22 cellular contexts compared by ENCODE assay signal in genomic region chr6:25403150-25403549, GRCh38.
DNase-seq lines count a peak whose midpoint lies in the region; ATAC-seq, FAIRE-seq and TF ChIP-seq lines count a peak whose summit lies in the region.
"Had no signal": no experiment of that assay in that cellular context is flagged by ENCODE, and none has a peak within 500 bp of the region (broad histone marks: within the 10 kb centered on the region; RNA-seq: fewer than 3 reads in every experiment).

No MANE protein-coding gene starts in this region.

- no peaks in the 10 kb centered on the region for H4K20me1 ChIP-seq in OCI-LY1 (ENCODE audit: insufficient read depth, low read length)

- POLR2A ChIA-PET in activated B cell treated with CpG ODN at 0.5 μM for 24 hours (lab: Charles Lee) = no interaction called here

- peak; percentile 21 for FAIRE-seq in GM18507 (lab: Jason Lieb, UNC)

- H3K4me1 ChIP-seq in OCI-LY1 (ENCODE audit: insufficient read depth, low read length, severe bottlenecking) = peaks cover 98% of the 10 kb centered on the region
- H3K4me1 ChIP-seq: SJCRH30 had no signal

- H2AFZ ChIP-seq in OCI-LY1 (ENCODE audit: low read length) = no peak overlapping the region

- peak overlapping the region; percentile 3 for H3K27ac Mint-ChIP-seq in activated B cell treated with CpG ODN at 0.5 μM for 24 hours
- peak overlapping the region; percentile 2 for H3K27ac Mint-ChIP-seq in stimulated activated effector memory CD8-positive, alpha-beta T cell treated with anti-CD3 and anti-CD28 coated beads, Interleukin-12 subunit alpha, Interleukin-12 subunit beta, amount 100 ng/mL, for 72 hours

- intact Hi-C loops in activated B cell treated with CpG ODN at 0.5 μM for 24 hours (cut with micrococcal nuclease) = no loop called here

- H3K4me1 Mint-ChIP-seq in activated B cell treated with CpG ODN at 0.5 μM for 24 hours = peaks cover 21% of the 10 kb centered on the region
- no peaks in the 10 kb centered on the region for H3K4me1 Mint-ChIP-seq in stimulated activated effector memory CD8-positive, alpha-beta T cell treated with anti-CD3 and anti-CD28 coated beads, Interleukin-12 subunit alpha, Interleukin-12 subunit beta, amount 100 ng/mL, for 72 hours

- H3K27ac ChIP-seq in OCI-LY1 (ENCODE audit: low read depth, low read length, poor library complexity, severe bottlenecking) = peak overlapping the region; percentile 99
- H3K27ac ChIP-seq: BLaER1 treated with 17β-estradiol and CSF1 and Interleukin-3, amounts not matched to agents 10 nM and 100 nM; SJCRH30 had no signal

- ATAC-seq in activated B cell treated with CpG ODN at 0.5 μM for 24 hours (ENCODE audit: low read depth) (no peak), HG03280 (IDR thresholded peaks at IDR 0.05; ENCODE audit: unreplicated experiment) (no peak), HG03565 (IDR thresholded peaks at IDR 0.05; ENCODE audit: unreplicated experiment) (no peak)
- ATAC-seq in stimulated activated effector memory CD8-positive, alpha-beta T cell treated with anti-CD3 and anti-CD28 coated beads, Interleukin-12 subunit alpha, Interleukin-12 subunit beta, amount 100 ng/mL, for 72 hours = no peak

- peaks cover 8% of the 10 kb centered on the region for H3F3A ChIP-seq in OCI-LY1 (ENCODE audit: insufficient read depth, low read length)

- CTCF ChIA-PET in activated B cell treated with CpG ODN at 0.5 μM for 24 hours (lab: Charles Lee) = interaction anchor here (3.1 kb wide), 1 partner anchor 124 kb away, joined by 14 read pairs; the partner anchor contains the start of gene CARMIL1

- no peak for TF ChIP-seq CTCF in OCI-LY1 (IDR thresholded peaks at IDR 0.05; ENCODE audit: low read length)
- no peak for TF ChIP-seq CTCF in activated B cell treated with CpG ODN at 0.5 μM for 24 hours (IDR thresholded peaks at IDR 0.05)

- no peaks in the 10 kb centered on the region for H3K9me3 ChIP-seq in OCI-LY1 (ENCODE audit: low read length)
- H3K9me3 ChIP-seq: BLaER1 treated with 17β-estradiol and CSF1 and Interleukin-3, amounts not matched to agents 10 nM and 100 nM; Peyer's patch; SJCRH30 had no signal

- DNase-seq in GM18507 (ENCODE audit: extremely low spot score, insufficient read length, low read depth) = no peak
- DNase-seq in activated B cell treated with CpG ODN at 0.5 μM for 24 hours = no peak
- DNase-seq in stimulated activated effector memory CD8-positive, alpha-beta T cell treated with anti-CD3 and anti-CD28 coated beads, Interleukin-12 subunit alpha, Interleukin-12 subunit beta, amount 100 ng/mL, for 72 hours (ENCODE audit: low spot score in 2 of 2) = no peak
- DNase-seq in NCI-H2227 treated with DMSO at 0.1 percent for 48 hours (lab: John Stamatoyannopoulos, UW) = no peak
- DNase-seq: Calu3; CD4-positive, alpha-beta memory T cell; DMS53; GDM1; H7; Kasumi-1; NCI-H1417; NCI-H2029; NCI-H226; NCI-H510A treated with DMSO at 0.1 percent for 48 hours; NCI-H748 treated with DMSO at 0.1 percent for 48 hours; NK-92 treated with Interleukin-12 subunit alpha and Interleukin-12 subunit beta, amount 100 ng/mL, for 24 hours; Peyer's patch; SJCRH30 had no signal

- no peaks in the 10 kb centered on the region for H3K27me3 ChIP-seq in OCI-LY1 (ENCODE audit: insufficient read depth, low read length)
- H3K27me3 ChIP-seq: BLaER1 treated with 17β-estradiol and CSF1 and Interleukin-3, amounts not matched to agents 10 nM and 100 nM; Peyer's patch; SJCRH30 had no signal

- H3K27me3 Mint-ChIP-seq in activated B cell treated with CpG ODN at 0.5 μM for 24 hours = no peaks in the 10 kb centered on the region
- H3K27me3 Mint-ChIP-seq: CD4-positive, alpha-beta memory T cell had no signal

- H3K4me3 ChIP-seq in OCI-LY1 (ENCODE audit: low read depth, low read length, poor library complexity, severe bottlenecking) = no peak overlapping the region
- H3K4me3 ChIP-seq: BLaER1 treated with 17β-estradiol and CSF1 and Interleukin-3, amounts not matched to agents 10 nM and 100 nM; Peyer's patch; SJCRH30 had no signal

- H3K9me2 ChIP-seq in OCI-LY1 (ENCODE audit: low read depth, low read length) = no peaks in the 10 kb centered on the region

- no peak overlapping the region for H3K4me3 Mint-ChIP-seq in activated B cell treated with CpG ODN at 0.5 μM for 24 hours
- no peak overlapping the region for H3K4me3 Mint-ChIP-seq in stimulated activated effector memory CD8-positive, alpha-beta T cell treated with anti-CD3 and anti-CD28 coated beads, Interleukin-12 subunit alpha, Interleukin-12 subunit beta, amount 100 ng/mL, for 72 hours

- H3K4me2 ChIP-seq in OCI-LY1 (ENCODE audit: low read length) = no peak overlapping the region; the same call in 1 of the 2 replicates

- no peak overlapping the region; the same call in 1 of the 2 replicates for H3K9ac ChIP-seq in OCI-LY1 (ENCODE audit: low read length)
- H3K9ac ChIP-seq: BLaER1 treated with 17β-estradiol and CSF1 and Interleukin-3, amounts not matched to agents 10 nM and 100 nM had no signal

- H3K36me3 Mint-ChIP-seq in activated B cell treated with CpG ODN at 0.5 μM for 24 hours (ENCODE audit: low read depth) = no peaks in the 10 kb centered on the region
- no peaks in the 10 kb centered on the region for H3K36me3 Mint-ChIP-seq in stimulated activated effector memory CD8-positive, alpha-beta T cell treated with anti-CD3 and anti-CD28 coated beads, Interleukin-12 subunit alpha, Interleukin-12 subunit beta, amount 100 ng/mL, for 72 hours

- no peaks in the 10 kb centered on the region for H3K36me3 ChIP-seq in OCI-LY1 (ENCODE audit: insufficient read depth, low read length)
- H3K36me3 ChIP-seq: BLaER1 treated with 17β-estradiol and CSF1 and Interleukin-3, amounts not matched to agents 10 nM and 100 nM; Peyer's patch; SJCRH30 had no signal

- H3K9me3 Mint-ChIP-seq in activated B cell treated with CpG ODN at 0.5 μM for 24 hours = no peaks in the 10 kb centered on the region
- no peaks in the 10 kb centered on the region for H3K9me3 Mint-ChIP-seq in stimulated activated effector memory CD8-positive, alpha-beta T cell treated with anti-CD3 and anti-CD28 coated beads, Interleukin-12 subunit alpha, Interleukin-12 subunit beta, amount 100 ng/mL, for 72 hours
- H3K9me3 Mint-ChIP-seq: CD4-positive, alpha-beta memory T cell had no signal

- peaks cover 7% of the 10 kb centered on the region; the same call in 1 of the 2 replicates for H3K79me2 ChIP-seq in OCI-LY1 (ENCODE audit: insufficient read depth, low read length)
